9 cellular contexts compared by ENCODE assay signal in the genomic region with DNA sequence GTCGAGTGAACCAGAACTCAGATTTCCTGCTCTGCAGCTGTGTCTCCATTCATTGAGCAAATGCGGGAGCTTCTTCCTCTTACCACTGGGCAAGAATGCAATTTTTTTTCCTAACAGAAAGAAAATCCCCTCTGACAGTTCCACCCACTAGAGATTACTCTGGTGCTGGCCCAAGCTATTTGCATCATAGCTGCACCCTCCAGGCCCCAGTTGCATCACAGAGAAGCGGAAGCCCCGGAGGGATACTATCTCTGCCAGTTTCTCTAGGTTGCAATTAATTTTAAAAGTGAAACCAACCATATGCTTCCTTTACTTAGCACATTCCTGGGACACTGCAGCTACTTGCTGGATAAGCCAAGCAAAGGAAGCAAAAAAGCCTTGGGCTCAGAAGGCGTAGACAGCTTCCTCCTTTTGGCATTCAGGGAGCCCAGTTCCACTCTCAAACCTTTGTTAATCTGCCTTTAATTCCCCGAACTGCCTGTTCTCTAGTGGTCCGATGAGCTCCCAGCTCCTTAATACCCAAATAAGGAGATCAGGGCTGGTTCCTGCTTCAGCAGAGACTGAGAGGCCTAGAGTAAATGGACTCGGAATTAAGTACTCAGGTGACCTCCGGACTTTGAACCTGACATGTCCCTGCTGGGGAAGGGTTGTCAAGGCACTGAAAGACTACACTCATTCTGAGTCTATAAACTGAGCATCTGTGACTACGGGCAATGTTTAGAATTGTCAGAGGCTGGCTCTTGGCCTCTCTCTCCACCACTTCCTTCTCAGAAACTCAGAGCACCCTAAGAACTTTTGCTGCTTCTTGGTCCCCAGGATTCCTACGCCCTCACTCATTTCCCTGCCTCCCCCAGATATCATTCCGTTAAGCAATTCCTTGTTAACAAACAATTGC.
DNase-seq lines count a peak whose midpoint lies in the region; ATAC-seq, FAIRE-seq and TF ChIP-seq lines count a peak whose summit lies in the region.
"Had no signal": no experiment of that assay in that cellular context is flagged by ENCODE, and none has a peak within 500 bp of the region (broad histone marks: within the 10 kb centered on the region; RNA-seq: fewer than 3 reads in every experiment).

No MANE protein-coding gene starts in this region.

- peak overlapping the region; percentile 11; the same call in 1 of the 2 replicates for H3K4me3 ChIP-seq in HUES48 (ENCODE audit: low read depth, low read length)
- peak overlapping the region; percentile 69 for H3K4me3 ChIP-seq in adipocyte (ENCODE audit: low read length)
- H3K4me3 ChIP-seq in left ventricle myocardium inferior = peak overlapping the region; percentile 48
- H3K4me3 ChIP-seq in pancreas = peak overlapping the region in 1 of 4 donors; percentile 8

- H3K27me3 ChIP-seq in HUES48 (ENCODE audit: control insufficient read depth, insufficient read depth, low read length) = no peaks in the 10 kb centered on the region
- no peaks in the 10 kb centered on the region for H3K27me3 ChIP-seq in adipocyte (replicated peaks; ENCODE audit: control insufficient read depth, insufficient read depth, low read length)
- H3K27me3 ChIP-seq in left ventricle myocardium inferior (ENCODE audit: low read depth) = no peaks in the 10 kb centered on the region
- no peaks in the 10 kb centered on the region for H3K27me3 ChIP-seq in pancreas

- intact Hi-C loops in CD14-positive monocyte (cut with micrococcal nuclease) (loop anchor here (1.0 to 10.0 kb wide), 7 partner anchors 11 to 376 kb away; partner anchors contain the start of gene TNFSF18 (in 1 of the 2)), left ventricle myocardium inferior (cut with micrococcal nuclease) (no loop called here), pancreas (cut with DNase I) (no loop called here)

- H3K4me1 ChIP-seq in HUES48 (ENCODE audit: control insufficient read depth, insufficient read depth, low read length) (peaks cover 14% of the 10 kb centered on the region), adipocyte (ENCODE audit: control insufficient read depth, insufficient read depth, low read length) (peaks cover 13% of the 10 kb centered on the region), left ventricle myocardium inferior (peaks cover 23% of the 10 kb centered on the region), pancreas (peaks cover 4 to 20% (median 11%) of the 10 kb centered on the region in 3 donors)

- no peaks in the 10 kb centered on the region for H3K9me3 ChIP-seq in HUES48 (ENCODE audit: control insufficient read depth, insufficient read depth, low read length)
- no peaks in the 10 kb centered on the region for H3K9me3 ChIP-seq in adipocyte (ENCODE audit: control insufficient read depth, low read length)
- H3K9me3 ChIP-seq in left ventricle myocardium inferior (replicated peaks) = no peaks in the 10 kb centered on the region
- no peaks in the 10 kb centered on the region for H3K9me3 ChIP-seq in pancreas

- DNase-seq in CD14-positive monocyte (ENCODE audit: low spot score) (peak; percentile 89), adipocyte (ENCODE audit: low read depth) (peak; percentile 96), left ventricle myocardium inferior (peak; percentile 64), pancreas (peak in 3 of 6 donors; percentile 23 to 67 (median 26))
- DNase-seq in activated T-cell treated with anti-CD3 and anti-CD28 coated beads, Interleukin-2, amount 50 U/mL, for 1 hour = no peak

- H3K9ac ChIP-seq in HUES48 (ENCODE audit: low read depth, low read length) = peak overlapping the region; percentile 39
- peak overlapping the region; percentile 59 for H3K9ac ChIP-seq in adipocyte (ENCODE audit: low read length)

- no peaks in the 10 kb centered on the region for H3K36me3 ChIP-seq in HUES48 (ENCODE audit: control insufficient read depth, insufficient read depth, low read length)
- H3K36me3 ChIP-seq in adipocyte (ENCODE audit: control insufficient read depth, insufficient read depth, low read length, severe bottlenecking) = no peaks in the 10 kb centered on the region
- H3K36me3 ChIP-seq in left ventricle myocardium inferior = no peaks in the 10 kb centered on the region
- H3K36me3 ChIP-seq in pancreas = no peaks in the 10 kb centered on the region

- ATAC-seq in pancreas = peak; percentile 38 to 87 (median 72)
- no peak for ATAC-seq in HG03565 (IDR thresholded peaks at IDR 0.05; ENCODE audit: unreplicated experiment)
- no peak for ATAC-seq in HG03460 (IDR thresholded peaks at IDR 0.05; ENCODE audit: unreplicated experiment)

- no peak for TF ChIP-seq CTCF in CD14-positive monocyte (IDR thresholded peaks at IDR 0.05)
- TF ChIP-seq CTCF in left ventricle myocardium inferior (IDR thresholded peaks at IDR 0.05; ENCODE audit: borderline replicate concordance) = no peak
- TF ChIP-seq CTCF in pancreas (IDR thresholded peaks at IDR 0.05) = no peak

- H3K36me3 Mint-ChIP-seq in CD14-positive monocyte = no peaks in the 10 kb centered on the region

- peak overlapping the region; percentile 76 to 86 for H3K4me3 Mint-ChIP-seq in CD14-positive monocyte
- H3K4me3 Mint-ChIP-seq: neural crest cell had no signal

- peaks cover 27% of the 10 kb centered on the region for H3K4me1 Mint-ChIP-seq in CD14-positive monocyte

- H3K27ac Mint-ChIP-seq in CD14-positive monocyte = peak overlapping the region; percentile 94 to 99 (median 97)

- peaks cover 0 to 3% (median 0%) of the 10 kb centered on the region in 7 donors for H3K9me3 Mint-ChIP-seq in CD14-positive monocyte

- H3K27me3 Mint-ChIP-seq in CD14-positive monocyte (ENCODE audit: low read depth in 3 of 3) = peaks cover 0 to 5% (median 1%) of the 10 kb centered on the region in 3 donors

- WGBS in pancreas, 2 donors = 48 to 51% methylated on average over 12 of the region's 12 CpGs

- FAIRE-seq in pancreas (lab: Jason Lieb, UNC) = no peak

- H3K27ac ChIP-seq in HUES48 (ENCODE audit: low read depth, low read length) = peak overlapping the region; percentile 73
- H3K27ac ChIP-seq in left ventricle myocardium inferior (replicated peaks) = peak overlapping the region; percentile 86
- peak overlapping the region in 2 of 4 donors; percentile 70 to 77 for H3K27ac ChIP-seq in pancreas

Comparison
In these comparisons a context has a peak if more than half of its experiments do, and no peak if none do; other contexts are left out.
1. ATAC-seq: peak in pancreas (4 of 4); none in HG03565 (single experiment) and HG03460 (single experiment).
2. intact Hi-C loops: an anchor here in CD14-positive monocyte (1.0 to 10.0 kb wide); none called in left ventricle myocardium inferior and pancreas.